ENCODE assay signal across 11 cellular contexts in the genomic region with DNA sequence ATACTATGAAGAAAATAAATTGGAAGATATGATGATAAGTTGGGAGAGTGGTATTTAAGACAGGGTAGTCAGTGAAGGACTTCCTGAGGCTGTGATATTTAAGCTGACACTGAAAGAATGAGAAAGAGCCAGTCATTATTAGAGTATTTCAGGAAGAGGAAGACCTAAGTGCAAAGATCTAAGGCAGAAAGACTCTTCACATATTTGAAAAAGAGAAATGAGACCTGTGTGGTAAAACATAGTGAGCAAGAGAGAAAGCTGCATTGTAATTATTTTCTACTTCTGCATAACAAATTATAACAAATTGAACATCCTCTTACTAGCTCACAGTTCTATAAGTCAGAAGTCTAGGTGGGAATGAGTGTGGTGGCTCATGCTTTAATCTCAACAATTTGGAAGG. TPM values are rescaled to one million over a fixed set of nuclear protein-coding genes. Genes with fewer than 3 reads are reported as not detected.
DNase-seq lines count a peak whose midpoint lies in the region; ATAC-seq, FAIRE-seq and TF ChIP-seq lines count a peak whose summit lies in the region.
"Had no signal": no experiment of that assay in that cellular context is flagged by ENCODE, and none has a peak within 500 bp of the region (broad histone marks: within the 10 kb centered on the region; RNA-seq: fewer than 3 reads in every experiment).

No MANE protein-coding gene starts in this region.

- H3K4me3 Mint-ChIP-seq in stimulated activated naive CD8-positive, alpha-beta T cell treated with anti-CD3 and anti-CD28 coated beads, Interleukin-15, amount 100 ng/mL, for 72 hours, result no peak overlapping the region

- ATAC-seq in GM18858 (IDR thresholded peaks at IDR 0.05; ENCODE audit: unreplicated experiment), result peak; percentile 85
- peak; percentile 88 for ATAC-seq in GM21529 (IDR thresholded peaks at IDR 0.05; ENCODE audit: unreplicated experiment)
- peak; percentile 61 for ATAC-seq in HG03196 (IDR thresholded peaks at IDR 0.05; ENCODE audit: unreplicated experiment)
- no peak for ATAC-seq in HepG2
- ATAC-seq in stimulated activated naive CD8-positive, alpha-beta T cell treated with anti-CD3 and anti-CD28 coated beads, Interleukin-15, amount 100 ng/mL, for 72 hours, result no peak

- in situ Hi-C loops in HepG2 (cut with HindIII; ENCODE audit: extremely low pct_ligation_motif_present, low pct_unique_long_range_greater_than_20kb), result no loop called here

- H3K79me2 ChIP-seq in HepG2 (ENCODE audit: insufficient read depth, low read length) (no peaks in the 10 kb centered on the region), smooth muscle cell (ENCODE audit: low read depth) (no peaks in the 10 kb centered on the region)

- H3K27ac ChIP-seq in HepG2 (ENCODE audit: extremely low read length, insufficient read depth, low read length) (no peak overlapping the region), smooth muscle cell (ENCODE audit: low read depth) (no peak overlapping the region)

- H3K9me3 Mint-ChIP-seq in stimulated activated naive CD8-positive, alpha-beta T cell treated with anti-CD3 and anti-CD28 coated beads, Interleukin-15, amount 100 ng/mL, for 72 hours, result no peaks in the 10 kb centered on the region

- peak; percentile 28 for FAIRE-seq in HepG2 (lab: Jason Lieb, UNC)

- TF ChIP-seq EP300 in HepG2 (IDR thresholded peaks at IDR 0.05; ENCODE audit: low read depth in 2 of 2, low read length in 2 of 2) (no peak), HepG2 (CRISPR knock-in tag; IDR thresholded peaks at IDR 0.05; ENCODE audit: borderline replicate concordance) (no peak)

- H3K27me3 Mint-ChIP-seq in stimulated activated naive CD8-positive, alpha-beta T cell treated with anti-CD3 and anti-CD28 coated beads, Interleukin-15, amount 100 ng/mL, for 72 hours, result peaks cover 7% of the 10 kb centered on the region

- CTCF ChIA-PET in HepG2 (lab: Yijun Ruan, JAX; ENCODE audit: low intra/inter-chr PET ratio, low total read pairs), result no interaction called here

- no peaks in the 10 kb centered on the region for H3K27me3 ChIP-seq in HepG2 (ENCODE audit: control insufficient read depth in 1 of 2, insufficient read depth in 2 of 2, low read length in 2 of 2)
- no peaks in the 10 kb centered on the region for H3K27me3 ChIP-seq in smooth muscle cell (ENCODE audit: low read depth)

- TF ChIP-seq POLR2A in HepG2 (IDR thresholded peaks at IDR 0.05; ENCODE audit: insufficient read depth in 1 of 2, low read depth in 2 of 2, low read length in 2 of 2), result no peak

- BruUV-seq in HepG2 (replicated peaks; lab: Mats Ljungman, UMichigan), result no TSS peak

- H3K9me3 ChIP-seq in HepG2 (ENCODE audit: low read length), result no peaks in the 10 kb centered on the region
- no peaks in the 10 kb centered on the region for H3K9me3 ChIP-seq in smooth muscle cell (replicated peaks; ENCODE audit: low read depth)

- H3K4me1 ChIP-seq in HepG2 (ENCODE audit: insufficient read depth, low read length), result peaks cover 47% of the 10 kb centered on the region
- H3K4me1 ChIP-seq in smooth muscle cell (ENCODE audit: low read depth), result peaks cover 15% of the 10 kb centered on the region

- peaks cover 6% of the 10 kb centered on the region for H3K4me1 Mint-ChIP-seq in stimulated activated naive CD8-positive, alpha-beta T cell treated with anti-CD3 and anti-CD28 coated beads, Interleukin-15, amount 100 ng/mL, for 72 hours

- no peaks in the 10 kb centered on the region for H3K36me3 ChIP-seq in HepG2 (replicated peaks in 1 of 2; ENCODE audit: control insufficient read depth in 1 of 2, insufficient read depth in 2 of 2, low read length in 2 of 2)
- H3K36me3 ChIP-seq in smooth muscle cell (ENCODE audit: low read depth), result no peaks in the 10 kb centered on the region

- H3K4me3 ChIP-seq in HepG2 (replicated peaks in 1 of 3; ENCODE audit: insufficient read depth in 1 of 3, low read depth in 2 of 3, low read length in 3 of 3) (no peak overlapping the region), smooth muscle cell (no peak overlapping the region)

- H3K9ac ChIP-seq in HepG2 (ENCODE audit: insufficient read depth, low read depth, low read length) (no peak overlapping the region), smooth muscle cell (ENCODE audit: low read depth) (no peak overlapping the region)

- intact Hi-C loops in HepG2 (cut with micrococcal nuclease; ENCODE audit: unreplicated experiment), result no loop called here

- no peak overlapping the region for H3K4me2 ChIP-seq in HepG2 (ENCODE audit: low read depth, low read length)
- no peak overlapping the region for H3K4me2 ChIP-seq in smooth muscle cell

- H2AFZ ChIP-seq in HepG2 (ENCODE audit: low read length) (no peak overlapping the region), smooth muscle cell (ENCODE audit: low read depth) (no peak overlapping the region)

- TF ChIP-seq CTCF in HepG2 (CRISPR knock-in tag; IDR thresholded peaks at IDR 0.05) (no peak), smooth muscle cell (IDR thresholded peaks at IDR 0.05; ENCODE audit: borderline replicate concordance, insufficient read depth, poor library complexity, severe bottlenecking) (no peak)

- H4K20me1 ChIP-seq in HepG2 (ENCODE audit: insufficient read depth, low read length), result no peaks in the 10 kb centered on the region
- H4K20me1 ChIP-seq in smooth muscle cell (ENCODE audit: low read depth), result no peaks in the 10 kb centered on the region

- DNase-seq in HepG2 (ENCODE audit: low spot score), result no peak
- no peak for DNase-seq in mesenteric fat pad (ENCODE audit: low spot score)
- DNase-seq in stimulated activated naive CD8-positive, alpha-beta T cell treated with anti-CD3 and anti-CD28 coated beads, Interleukin-15, amount 100 ng/mL, for 72 hours, result no peak
- no peak for DNase-seq in smooth muscle cell (lab: John Stamatoyannopoulos, UW; ENCODE audit: unreplicated experiment)
- DNase-seq: NCI-H510A treated with DMSO at 0.1 percent for 48 hours; occipital lobe; stimulated activated CD4-positive, alpha-beta T cell treated with anti-CD3 and anti-CD28 coated beads, Interleukin-2, amount 100 ng/mL, for 24 hours; SW 1271 had no signal

- H3F3A ChIP-seq in smooth muscle cell (ENCODE audit: low read depth), result no peaks in the 10 kb centered on the region

- POLR2A ChIA-PET in HepG2 (lab: Yijun Ruan, JAX), result interaction anchor here (5.2 kb wide), 1 partner anchor 32 kb away, joined by 28 read pairs; no protein-coding TSS in a partner anchor

- TF ChIP-seq RAD21 in HepG2 (CRISPR knock-in tag; IDR thresholded peaks at IDR 0.05), result no peak

- no peak overlapping the region for H3K27ac Mint-ChIP-seq in stimulated activated naive CD8-positive, alpha-beta T cell treated with anti-CD3 and anti-CD28 coated beads, Interleukin-15, amount 100 ng/mL, for 72 hours

TF ChIP-seq in HepG2, 621 proteins besides CTCF, POLR2A, EP300 and RAD21 (continues in another document):
- TF ChIP-seq, protein P1, sequence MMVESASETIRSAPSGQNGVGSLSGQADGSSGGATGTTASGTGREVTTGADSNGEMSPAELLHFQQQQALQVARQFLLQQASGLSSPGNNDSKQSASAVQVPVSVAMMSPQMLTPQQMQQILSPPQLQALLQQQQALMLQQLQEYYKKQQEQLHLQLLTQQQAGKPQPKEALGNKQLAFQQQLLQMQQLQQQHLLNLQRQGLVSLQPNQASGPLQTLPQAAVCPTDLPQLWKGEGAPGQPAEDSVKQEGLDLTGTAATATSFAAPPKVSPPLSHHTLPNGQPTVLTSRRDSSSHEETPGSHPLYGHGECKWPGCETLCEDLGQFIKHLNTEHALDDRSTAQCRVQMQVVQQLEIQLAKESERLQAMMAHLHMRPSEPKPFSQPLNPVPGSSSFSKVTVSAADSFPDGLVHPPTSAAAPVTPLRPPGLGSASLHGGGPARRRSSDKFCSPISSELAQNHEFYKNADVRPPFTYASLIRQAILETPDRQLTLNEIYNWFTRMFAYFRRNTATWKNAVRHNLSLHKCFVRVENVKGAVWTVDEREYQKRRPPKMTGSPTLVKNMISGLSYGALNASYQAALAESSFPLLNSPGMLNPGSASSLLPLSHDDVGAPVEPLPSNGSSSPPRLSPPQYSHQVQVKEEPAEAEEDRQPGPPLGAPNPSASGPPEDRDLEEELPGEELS (CRISPR knock-in tag; IDR thresholded peaks at IDR 0.05), result no peak
- no peak for TF ChIP-seq ZNF570 (CRISPR knock-in tag; IDR thresholded peaks at IDR 0.05; ENCODE audit: borderline replicate concordance)
- TF ChIP-seq ZNF782 (CRISPR knock-in tag; IDR thresholded peaks at IDR 0.05; ENCODE audit: borderline replicate concordance), result no peak

RNA-seq across cellular contexts. Expression of a gene that starts 34.6 kb away (rescaled TPM):
- total RNA-seq in HepG2 (2016; rRNA removed; fragmentation: Illumina TruSeq; extraction: Trizol), result 45.7 and 86.5 TPM in 2 replicates
- 46.8 and 74.6 TPM in 2 replicates for total RNA-seq in HepG2 (2016; cell fraction: cytosol; rRNA removed; fragmentation: Illumina TruSeq; extraction: Trizol; ENCODE audit: low read depth)
- total RNA-seq in HepG2 (2016; cell fraction: insoluble cytoplasmic fraction; rRNA removed; fragmentation: Illumina TruSeq; extraction: Trizol), result 45.2 and 92.2 TPM in 2 replicates
- total RNA-seq in HepG2 (2016; cell fraction: membrane; rRNA removed; fragmentation: Illumina TruSeq; extraction: Trizol), result 21.4 and 37.0 TPM in 2 replicates
- 59.1 and 70.9 TPM in 2 replicates for total RNA-seq in HepG2 (2016; cell fraction: nucleus; rRNA removed; fragmentation: Illumina TruSeq; extraction: Trizol)
- 63.7 and 67.2 TPM in 2 replicates for polyA plus RNA-seq in HepG2 (2011; rRNA removed)
- 19.3 and 26.1 TPM in 2 replicates for polyA plus RNA-seq in HepG2 (2011; cell fraction: cytosol; rRNA removed)
- 30.9 and 36.5 TPM in 2 replicates for polyA plus RNA-seq in HepG2 (2011; cell fraction: nucleus; rRNA removed)
- polyA plus RNA-seq in HepG2 (2012), result 54.6 and 80.6 TPM in 2 replicates
- polyA plus RNA-seq in HepG2 (2016; cell fraction: cytosol; fragmentation: Illumina TruSeq; extraction: Trizol; ENCODE audit: low read depth), result 54.4 and 111 TPM in 2 replicates
- polyA plus RNA-seq in HepG2 (2016; cell fraction: insoluble cytoplasmic fraction; fragmentation: Illumina TruSeq; extraction: Trizol; ENCODE audit: low read depth), result 56.4 and 65.2 TPM in 2 replicates
- 31.9 and 34.2 TPM in 2 replicates for polyA plus RNA-seq in HepG2 (2016; cell fraction: membrane; fragmentation: Illumina TruSeq; extraction: Trizol; ENCODE audit: low read depth)
- 38.7 and 80.4 TPM in 2 replicates for polyA plus RNA-seq in HepG2 (2016; cell fraction: nucleus; fragmentation: Illumina TruSeq; extraction: Trizol; ENCODE audit: insufficient read depth, low read depth)
- polyA minus RNA-seq in HepG2 (2011; rRNA and poly(A)+ RNA removed; ENCODE audit: low replicate concordance), result 19.1 and 113 TPM in 2 replicates
- 121 and 128 TPM in 2 replicates for polyA minus RNA-seq in HepG2 (2011; cell fraction: cytosol; rRNA and poly(A)+ RNA removed)
- 289 and 321 TPM in 2 replicates for polyA minus RNA-seq in HepG2 (2011; cell fraction: nucleus; rRNA and poly(A)+ RNA removed)
- total RNA-seq in mesenteric fat pad, result 47.1 TPM
- total RNA-seq in smooth muscle cell, result 57.1 and 81.3 TPM in 2 replicates
- polyA plus RNA-seq in smooth muscle cell, result 19.6 and 25.4 TPM in 2 replicates

Comparison
In these comparisons a context has a peak if more than half of its experiments do, and no peak if none do; other contexts are left out.
1. ATAC-seq: peak in GM18858 (single experiment), GM21529 (single experiment) and HG03196 (single experiment); none in HepG2 (single experiment) and stimulated activated naive CD8-positive, alpha-beta T cell treated with anti-CD3 and anti-CD28 coated beads, Interleukin-15, amount 100 ng/mL, for 72 hours (single experiment).